ENCODE assay signal across 8 cellular contexts in the genomic region with DNA sequence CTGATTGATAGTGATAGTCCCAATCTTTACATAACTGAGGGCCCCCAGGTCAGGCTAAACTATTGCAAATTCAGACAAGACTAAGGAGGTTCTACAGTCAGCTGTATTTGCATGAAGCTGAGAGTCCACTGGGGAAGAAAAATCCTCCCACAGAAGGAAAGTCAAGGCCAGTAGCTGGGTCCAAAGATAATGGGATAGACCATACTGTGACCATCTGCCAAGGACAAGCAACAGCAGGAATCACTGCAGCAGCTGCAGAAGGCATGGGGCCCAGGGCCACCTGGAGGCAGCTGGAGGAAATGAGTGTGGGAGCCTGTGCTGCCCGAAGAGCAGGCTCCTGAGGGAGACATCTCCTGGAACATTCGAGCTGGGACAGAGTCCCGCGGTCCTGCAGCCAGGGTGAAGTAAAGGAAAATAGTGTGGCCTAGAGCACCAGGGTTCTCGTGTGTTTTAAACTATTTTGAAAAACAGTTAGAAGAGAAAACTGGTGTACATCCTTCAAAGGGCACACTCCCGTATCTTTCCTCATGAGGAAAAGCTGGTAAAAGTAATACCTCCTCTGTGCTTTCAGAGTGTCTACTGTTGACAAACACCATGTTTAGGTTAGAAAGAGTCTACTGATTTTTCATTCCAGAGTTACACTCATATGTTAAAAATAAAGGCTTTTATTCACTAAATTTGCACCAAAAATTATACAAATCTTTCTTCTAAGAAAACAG. TPM values are rescaled to one million over a fixed set of nuclear protein-coding genes. Genes with fewer than 3 reads are reported as not detected.
DNase-seq lines count a peak whose midpoint lies in the region; ATAC-seq and TF ChIP-seq lines count a peak whose summit lies in the region.

No MANE protein-coding gene starts in this region.

- H2AFZ ChIP-seq in fibroblast of lung (ENCODE audit: low read length) (peak overlapping the region; percentile 54), neural progenitor cell (replicated peaks) (peak overlapping the region; percentile 66)

- no peaks in the 10 kb centered on the region for H3K27me3 Mint-ChIP-seq in neural progenitor cell (ENCODE audit: insufficient read depth, low read depth)

- H3K9ac ChIP-seq in fibroblast of lung (ENCODE audit: insufficient read depth, low read length) (no peak overlapping the region), neural progenitor cell (no peak overlapping the region)

- ATAC-seq in GM21360 (IDR thresholded peaks at IDR 0.05; ENCODE audit: unreplicated experiment): peak; percentile 52

- TF ChIP-seq CTCF in fibroblast of lung (conservative IDR thresholded peaks at IDR 0.05 in 1 of 2, IDR thresholded peaks at IDR 0.05 in 1 of 2; ENCODE audit: low read depth in 1 of 2, low read length in 2 of 2): peak; percentile 61 to 69
- TF ChIP-seq CTCF in neural progenitor cell (IDR thresholded peaks at IDR 0.05): peak; percentile 63

- H3K4me1 ChIP-seq in fibroblast of lung (ENCODE audit: control insufficient read depth, extremely low read depth, insufficient read depth, low read length) (peaks cover 26% of the 10 kb centered on the region), neural progenitor cell (no peaks in the 10 kb centered on the region)

- no peaks in the 10 kb centered on the region for H3K27me3 ChIP-seq in fibroblast of lung (ENCODE audit: control insufficient read depth, insufficient read depth, low read length)
- H3K27me3 ChIP-seq in neural progenitor cell: no peaks in the 10 kb centered on the region

- H3K36me3 ChIP-seq in fibroblast of lung (ENCODE audit: control insufficient read depth, insufficient read depth, low read length) (no peaks in the 10 kb centered on the region), neural progenitor cell (no peaks in the 10 kb centered on the region)

- no peak overlapping the region for H3K27ac Mint-ChIP-seq in neural progenitor cell

- no peak overlapping the region for H3K4me3 Mint-ChIP-seq in neural progenitor cell

- H3K79me2 ChIP-seq in fibroblast of lung (ENCODE audit: control insufficient read depth, insufficient read depth, low read length) (no peaks in the 10 kb centered on the region), neural progenitor cell (ENCODE audit: low read depth) (no peaks in the 10 kb centered on the region)

- H3K9me3 Mint-ChIP-seq in neural progenitor cell: no peaks in the 10 kb centered on the region

- no peaks in the 10 kb centered on the region for H3F3A ChIP-seq in neural progenitor cell (ENCODE audit: low read depth)

- H4K20me1 ChIP-seq in fibroblast of lung (ENCODE audit: control insufficient read depth, extremely low read depth, insufficient read depth, low read length) (no peaks in the 10 kb centered on the region), neural progenitor cell (ENCODE audit: low read depth) (no peaks in the 10 kb centered on the region)

- H3K4me3 ChIP-seq in fibroblast of lung (replicated peaks in 1 of 4; ENCODE audit: control extremely low read depth in 1 of 4, insufficient read depth in 1 of 4, low read depth in 3 of 4, low read length in 4 of 4) (no peak overlapping the region), neural progenitor cell (no peak overlapping the region)

- H3K36me3 Mint-ChIP-seq in neural progenitor cell: no peaks in the 10 kb centered on the region

- H3K4me1 Mint-ChIP-seq in neural progenitor cell: peaks cover 45% of the 10 kb centered on the region

- H3K27ac ChIP-seq in fibroblast of lung (ENCODE audit: insufficient read depth, low read length) (peak overlapping the region; percentile 29), neural progenitor cell (no peak overlapping the region)

- H3K9me3 ChIP-seq in fibroblast of lung (ENCODE audit: control insufficient read depth, insufficient read depth, low read depth, low read length) (no peaks in the 10 kb centered on the region), neural progenitor cell (ENCODE audit: low read depth) (no peaks in the 10 kb centered on the region)

- no peak overlapping the region for H3K4me2 ChIP-seq in fibroblast of lung (ENCODE audit: extremely low read depth, insufficient read depth, low read length)
- no peak overlapping the region for H3K4me2 ChIP-seq in neural progenitor cell

- peak; percentile 83 for DNase-seq in Caki2 (ENCODE audit: low read depth)
- DNase-seq in M059J (ENCODE audit: low read depth): peak; percentile 82
- peak; percentile 35 for DNase-seq in SKM-1 (lab: John Stamatoyannopoulos, UW; ENCODE audit: unreplicated experiment)
- DNase-seq in fibroblast of lung (ENCODE audit: low read depth in 2 of 2): peak; percentile 72 to 83
- peak; percentile 76 for DNase-seq in neural progenitor cell (ENCODE audit: low spot score)
- no peak for DNase-seq in DMS79 (lab: John Stamatoyannopoulos, UW)
- no peak for DNase-seq in activated CD4-positive, CD25-positive, alpha-beta regulatory T cell treated with anti-CD3 and anti-CD28 coated beads, Interleukin-2, amount 50 U/mL, for 72 hours

- in situ Hi-C loops in Caki2 (cut with HindIII; ENCODE audit: low pct_unique_long_range_greater_than_20kb, low sequenced_read_pairs): no loop called here

RNA-seq across cellular contexts. Expression of a gene that starts 13.1 kb away (rescaled TPM):
- not detected in 2 replicates for total RNA-seq in Caki2 (2014; rRNA removed; shearing (Covaris generic); ENCODE audit: low replicate concordance)
- not detected in 2 replicates for total RNA-seq in M059J (2014; rRNA removed; shearing (Covaris generic))
- total RNA-seq in fibroblast of lung (not detected in 2 replicates), neural progenitor cell (ENCODE audit: low replicate concordance) (not detected in 2 replicates)
- polyA plus RNA-seq in fibroblast of lung: not detected in 2 replicates
- not detected in 2 replicates for polyA plus RNA-seq in fibroblast of lung (2012)
- not detected in 2 replicates for polyA minus RNA-seq in fibroblast of lung (ENCODE audit: low replicate concordance)

RNA-seq across cellular contexts. Expression of a gene that starts 19.7 kb away (rescaled TPM):
- 6.4 and 12.2 TPM in 2 replicates for total RNA-seq in Caki2 (2014; rRNA removed; shearing (Covaris generic); ENCODE audit: low replicate concordance)
- 7.6 and 7.8 TPM in 2 replicates for total RNA-seq in M059J (2014; rRNA removed; shearing (Covaris generic))
- total RNA-seq in fibroblast of lung: 8.2 and 18.8 TPM in 2 replicates
- polyA plus RNA-seq in fibroblast of lung: 3.3 and 10.8 TPM in 2 replicates
- 2.6 and 7.9 TPM in 2 replicates for polyA plus RNA-seq in fibroblast of lung (2012)
- 3.8 and 6.7 TPM in 2 replicates for polyA minus RNA-seq in fibroblast of lung (ENCODE audit: low replicate concordance)
- total RNA-seq in neural progenitor cell (ENCODE audit: low replicate concordance): 0.19 and 0.21 TPM in 2 replicates

Comparison
In these comparisons a context has a peak if more than half of its experiments do, and no peak if none do; other contexts are left out.
1. DNase-seq: peak in Caki2 (single experiment), M059J (single experiment), SKM-1 (single experiment), fibroblast of lung (2 of 2) and neural progenitor cell (single experiment); none in DMS79 (single experiment) and activated CD4-positive, CD25-positive, alpha-beta regulatory T cell treated with anti-CD3 and anti-CD28 coated beads, Interleukin-2, amount 50 U/mL, for 72 hours (single experiment).